Comparison of ENCODE assay signal across 8 cellular contexts in the genomic region with DNA sequence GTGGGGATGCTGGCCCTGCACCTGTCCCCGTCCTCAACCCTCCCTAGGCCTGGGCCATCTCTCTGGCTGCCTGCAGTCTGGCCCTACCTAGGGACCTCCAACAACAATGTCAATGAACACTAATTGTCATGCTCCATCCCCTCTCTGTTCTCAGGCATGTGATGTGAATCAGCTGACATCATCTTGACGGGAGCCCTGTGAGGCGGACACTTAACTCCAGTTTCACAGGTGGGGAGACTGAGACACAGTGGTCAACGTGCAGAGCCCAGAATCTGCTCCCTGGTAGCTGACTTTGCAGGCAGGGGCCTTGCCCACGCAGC. TPM values are rescaled to one million over a fixed set of nuclear protein-coding genes. Genes with fewer than 3 reads are reported as not detected.
A peak's percentile ranks its signal among the peaks of the same experiment; 100 is the strongest.
DNase-seq lines count a peak whose midpoint lies in the region; ATAC-seq and TF ChIP-seq lines count a peak whose summit lies in the region.

No MANE protein-coding gene starts in this region.

- H3K36me3 ChIP-seq in GM06990 (ENCODE audit: control insufficient read depth, insufficient read depth, low read length): no peaks in the 10 kb centered on the region
- H3K36me3 ChIP-seq in prostate gland: no peaks in the 10 kb centered on the region

- H3K4me3 ChIP-seq in GM06990 (replicated peaks; ENCODE audit: low read depth, low read length) (peak overlapping the region; percentile 56; the same call in 1 of the 2 replicates), fibroblast of pulmonary artery (replicated peaks; ENCODE audit: low read depth, low read length) (peak overlapping the region; percentile 87), prostate gland (peak overlapping the region; percentile 67 to 88)

- H3K27me3 Mint-ChIP-seq in T-helper 17 cell: no peaks in the 10 kb centered on the region

- no peaks in the 10 kb centered on the region for H3K36me3 Mint-ChIP-seq in T-helper 17 cell (ENCODE audit: low read depth)

- H3K4me3 Mint-ChIP-seq in T-helper 17 cell: no peak overlapping the region

- H3K4me1 Mint-ChIP-seq in T-helper 17 cell: peaks cover 37% of the 10 kb centered on the region

- TF ChIP-seq POLR2A in prostate gland (IDR thresholded peaks at IDR 0.05): no peak

- H3K27me3 ChIP-seq in GM06990 (replicated peaks; ENCODE audit: control insufficient read depth, insufficient read depth, low read length) (no peaks in the 10 kb centered on the region), prostate gland (replicated peaks; ENCODE audit: insufficient read depth) (no peaks in the 10 kb centered on the region)

- WGBS in prostate gland: 49% methylated on average over 5 of the region's 5 CpGs

- peak overlapping the region; percentile 47 for H3K27ac Mint-ChIP-seq in T-helper 17 cell

- intact Hi-C loops in prostate gland (cut with DNase I): loop anchor here (10.0 kb wide), 1 partner anchor 167 kb away; a partner anchor contains a TSS

- DNase-seq in GM06990 (ENCODE audit: extremely low read depth, insufficient read length) (no peak), T-helper 17 cell (no peak), fibroblast of pulmonary artery (ENCODE audit: low read depth) (no peak), prostate gland (ENCODE audit: low spot score) (no peak), NCI-H187 (lab: John Stamatoyannopoulos, UW) (no peak), NCI-H524 (lab: John Stamatoyannopoulos, UW) (no peak), NCI-H2029 (lab: John Stamatoyannopoulos, UW) (no peak)

- H3K27ac ChIP-seq in prostate gland: peak overlapping the region; percentile 77 to 83

- TF ChIP-seq CTCF in GM06990 (IDR thresholded peaks at IDR 0.05; ENCODE audit: insufficient read depth, low read length, poor library complexity, severe bottlenecking) (no peak), fibroblast of pulmonary artery (IDR thresholded peaks at IDR 0.05; ENCODE audit: low read length, missing control alignments) (no peak), prostate gland (IDR thresholded peaks at IDR 0.05) (peak in 1 of 4 experiments; percentile 2)

- H3K4me1 ChIP-seq in prostate gland (replicated peaks): peaks cover 16% of the 10 kb centered on the region

- H3K9me3 ChIP-seq in T-helper 17 cell (ENCODE audit: control insufficient read depth, low read length, poor library complexity, severe bottlenecking): no peaks in the 10 kb centered on the region
- H3K9me3 ChIP-seq in prostate gland: no peaks in the 10 kb centered on the region

- ATAC-seq in T-helper 17 cell (no peak), GM19328 (IDR thresholded peaks at IDR 0.05; ENCODE audit: unreplicated experiment) (no peak)

RNA-seq across cellular contexts. Expression of a gene that starts 0.8 kb away (rescaled TPM):
- 10 to 100 TPM; 20.0 to 21.0 TPM for total RNA-seq in T-helper 17 cell
- total RNA-seq in prostate gland: 10 to 100 TPM; 45.0 to 69.5 TPM

RNA-seq across cellular contexts. Expression of a gene that starts 12.8 kb away (rescaled TPM):
- total RNA-seq in T-helper 17 cell (not detected), prostate gland (10 to 100 TPM in 1 of 2 donors, 1 to 10 TPM in 1; 4.7 to 12.8 TPM)

RNA-seq across cellular contexts. Expression of a gene that starts 17.1 kb away (rescaled TPM):
- 10 to 100 TPM; 42.8 to 50.9 TPM for total RNA-seq in T-helper 17 cell
- total RNA-seq in prostate gland: 10 to 100 TPM; 13.3 to 15.1 TPM

RNA-seq across cellular contexts. Expression of a gene that starts 17.6 kb away (rescaled TPM):
- 1 to 10 TPM; 1.4 to 2.7 TPM for total RNA-seq in T-helper 17 cell
- 1 to 10 TPM; 1.5 to 2.9 TPM for total RNA-seq in prostate gland

RNA-seq across cellular contexts. Expression of a gene that starts 22.0 kb away (rescaled TPM):
- total RNA-seq in T-helper 17 cell: not detected
- 10 to 100 TPM in 1 of 2 donors, not detected in 1; 10.2 TPM for total RNA-seq in prostate gland

Comparison
In these comparisons a context has a peak if more than half of its experiments do, and no peak if none do; other contexts are left out.
1. RNA of a gene that starts 12.8 kb away (total RNA-seq): 4.7 to 12.8 TPM in prostate gland; not detected in T-helper 17 cell; every median in the first group is over 4 times any median in the second.
2. Peak in every context shown above with its lines, with median percentiles within 50 percentile points of each other: H3K4me3 ChIP-seq.